ENCODE assay signal across 1 cellular context in genomic region chr2:11940799-11941198, GRCh38.
TF ChIP-seq lines count a peak whose summit lies in the region.

No MANE protein-coding gene starts in this region.

TF ChIP-seq in K562, 482 proteins besides CTCF, POLR2A, EP300 and RAD21 (continued from another document):
- TF ChIP-seq HDGF (IDR thresholded peaks at IDR 0.05): no peak
- 0 out of 2 replicates have a peak, but pooled peaks have one; percentile 15 for TF ChIP-seq KAT8 (IDR thresholded peaks at IDR 0.05; ENCODE audit: low read depth)
- TF ChIP-seq ID3 (CRISPR knock-in tag; IDR thresholded peaks at IDR 0.05): no peak
- TF ChIP-seq ID3 (tag; IDR thresholded peaks at IDR 0.05): 0 out of 2 replicates have a peak, but pooled peaks have one; percentile 5
TF ChIP-seq in K562: peak in this region for 8.
